ENCODE assay signal across 18 cellular contexts in the genomic region with DNA sequence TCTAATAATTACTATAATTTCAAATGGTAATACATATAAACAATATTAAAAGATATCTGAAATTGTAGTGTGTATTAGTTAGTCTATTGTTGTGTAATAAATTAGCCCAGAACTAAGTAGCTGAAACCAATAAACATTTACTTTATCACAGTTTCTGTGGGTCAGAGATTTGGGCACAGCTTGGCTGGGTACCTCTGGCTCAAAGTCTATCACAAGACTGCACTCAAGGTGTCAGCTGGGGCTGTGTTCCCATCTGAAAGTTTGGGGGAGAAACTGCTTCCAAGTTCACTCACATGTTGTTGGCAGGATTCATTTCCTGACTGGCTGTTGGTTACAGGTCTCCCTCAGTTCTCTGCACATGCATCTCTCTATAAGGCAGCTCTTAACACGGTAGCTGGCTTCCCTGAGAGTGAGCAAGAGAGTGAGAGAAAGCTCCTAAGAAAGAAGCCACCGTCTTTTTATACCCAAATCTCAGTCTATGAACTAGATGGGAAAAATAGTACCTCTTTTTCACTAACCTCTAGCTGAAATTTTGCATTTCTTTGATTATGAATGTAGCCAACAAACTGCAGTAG. TPM values are rescaled to one million over a fixed set of nuclear protein-coding genes. Genes with fewer than 3 reads are reported as not detected.
DNase-seq lines count a peak whose midpoint lies in the region; ATAC-seq and TF ChIP-seq lines count a peak whose summit lies in the region.
"Had no signal": no experiment of that assay in that cellular context is flagged by ENCODE, and none has a peak within 500 bp of the region (broad histone marks: within the 10 kb centered on the region; RNA-seq: fewer than 3 reads in every experiment).

No MANE protein-coding gene starts in this region.

- H3K4me2 ChIP-seq in neural progenitor cell: no peak overlapping the region

- H3K27ac Mint-ChIP-seq in CD4-positive, alpha-beta memory T cell: peak overlapping the region; percentile 23 to 85 (median 78)
- peak overlapping the region; percentile 19 for H3K27ac Mint-ChIP-seq in activated T-helper 2 cell treated with anti-CD3 and anti-CD28 coated beads, Interferon-gamma antibody, Interleukin-2, Interleukin-4, amounts not matched to agents 10 μg/mL and 5 μg/mL and 100 μg/mL, durations not matched to agents 14 hours and 24 hours and 36 hours
- no peak overlapping the region for H3K27ac Mint-ChIP-seq in neural progenitor cell
- H3K27ac Mint-ChIP-seq: H9, progenitor cell of endocrine pancreas had no signal

- H3K27me3 Mint-ChIP-seq in CD4-positive, alpha-beta memory T cell: no peaks in the 10 kb centered on the region
- no peaks in the 10 kb centered on the region for H3K27me3 Mint-ChIP-seq in activated T-helper 2 cell treated with anti-CD3 and anti-CD28 coated beads, Interferon-gamma antibody, Interleukin-2, Interleukin-4, amounts not matched to agents 10 μg/mL and 5 μg/mL and 100 μg/mL, durations not matched to agents 14 hours and 24 hours and 36 hours (ENCODE audit: low read depth)
- no peaks in the 10 kb centered on the region for H3K27me3 Mint-ChIP-seq in neural progenitor cell (ENCODE audit: insufficient read depth, low read depth)
- H3K27me3 Mint-ChIP-seq: progenitor cell of endocrine pancreas had no signal

- 72 to 88% (median 85%) methylated on average over 2 of the region's 2 CpGs for WGBS in ovary, 3 donors

- in situ Hi-C loops in ACHN (cut with HindIII; ENCODE audit: low pct_ligation_motif_present, low pct_unique_long_range_greater_than_20kb, low sequenced_read_pairs): no loop called here

- peak; percentile 32 for DNase-seq in ACHN
- DNase-seq in CD4-positive, alpha-beta memory T cell: no peak
- no peak for DNase-seq in activated T-helper 2 cell treated with anti-CD3 and anti-CD28 coated beads, Interferon-gamma antibody, Interleukin-2, Interleukin-4, amounts not matched to agents 10 μg/mL and 5 μg/mL and 100 μg/mL, durations not matched to agents 14 hours and 24 hours and 36 hours (ENCODE audit: low spot score)
- no peak for DNase-seq in ovary
- DNase-seq in neural progenitor cell (ENCODE audit: low spot score): no peak
- DNase-seq: anterior cingulate cortex, colonic mucosa, H9, NCI-H1694 treated with DMSO at 0.1 percent for 48 hours, NCI-H524, WERI-Rb-1 had no signal

- ATAC-seq in HG02678 (IDR thresholded peaks at IDR 0.05; ENCODE audit: unreplicated experiment) (peak; percentile 35), HG03432 (IDR thresholded peaks at IDR 0.05; ENCODE audit: unreplicated experiment) (no peak), GM21367 (IDR thresholded peaks at IDR 0.05; ENCODE audit: unreplicated experiment) (no peak)

- no peaks in the 10 kb centered on the region for H3K27me3 ChIP-seq in CD4-positive, alpha-beta memory T cell (ENCODE audit: insufficient read depth, low read length)
- H3K27me3 ChIP-seq in ovary: no peaks in the 10 kb centered on the region
- H3K27me3 ChIP-seq in neural progenitor cell: no peaks in the 10 kb centered on the region
- H3K27me3 ChIP-seq: colonic mucosa had no signal

- H2AFZ ChIP-seq in neural progenitor cell (replicated peaks): no peak overlapping the region

- no peak for TF ChIP-seq EP300 in ovary (IDR thresholded peaks at IDR 0.05)

- TF ChIP-seq CTCF in ovary (IDR thresholded peaks at IDR 0.05): no peak
- no peak for TF ChIP-seq CTCF in neural progenitor cell (IDR thresholded peaks at IDR 0.05)

- TF ChIP-seq POLR2A in ovary (IDR thresholded peaks at IDR 0.05): no peak

- H3K36me3 Mint-ChIP-seq in CD4-positive, alpha-beta memory T cell: peaks cover 37 to 61% of the 10 kb centered on the region in 2 donors
- peaks cover 72% of the 10 kb centered on the region for H3K36me3 Mint-ChIP-seq in activated T-helper 2 cell treated with anti-CD3 and anti-CD28 coated beads, Interferon-gamma antibody, Interleukin-2, Interleukin-4, amounts not matched to agents 10 μg/mL and 5 μg/mL and 100 μg/mL, durations not matched to agents 14 hours and 24 hours and 36 hours (ENCODE audit: low read depth)
- no peaks in the 10 kb centered on the region for H3K36me3 Mint-ChIP-seq in neural progenitor cell

- intact Hi-C loops in CD4-positive, alpha-beta memory T cell (cut with micrococcal nuclease): no loop called here
- intact Hi-C loops in activated T-helper 2 cell treated with anti-CD3 and anti-CD28 coated beads, Interferon-gamma antibody, Interleukin-2, Interleukin-4, amounts not matched to agents 10 μg/mL and 5 μg/mL and 100 μg/mL, durations not matched to agents 14 hours and 24 hours and 36 hours (cut with micrococcal nuclease): loop anchor here (1.0 kb wide), 1 partner anchor 8 kb away; no protein-coding TSS in a partner anchor
- intact Hi-C loops in ovary (cut with DNase I): no loop called here

- H4K20me1 ChIP-seq in neural progenitor cell (ENCODE audit: low read depth): no peaks in the 10 kb centered on the region

- peaks cover 27% of the 10 kb centered on the region for H3K36me3 ChIP-seq in CD4-positive, alpha-beta memory T cell (ENCODE audit: insufficient read depth, low read length)
- H3K36me3 ChIP-seq in ovary (no peaks in the 10 kb centered on the region), neural progenitor cell (no peaks in the 10 kb centered on the region)
- H3K36me3 ChIP-seq: colonic mucosa, thoracic aorta, WERI-Rb-1 had no signal

- POLR2A ChIA-PET in CD4-positive, alpha-beta memory T cell (lab: Charles Lee; ENCODE audit: partially characterized antibody): interaction anchor here (0.9 to 2.2 kb wide), 5 partner anchors 9 to 29 kb away, joined by 3 to 10 read pairs (median 5); no protein-coding TSS in a partner anchor

- no peaks in the 10 kb centered on the region for H3K9me3 ChIP-seq in CD4-positive, alpha-beta memory T cell (ENCODE audit: control insufficient read depth in 1 of 2, low read length in 2 of 2)
- H3K9me3 ChIP-seq in ovary: no peaks in the 10 kb centered on the region
- H3K9me3 ChIP-seq in neural progenitor cell (ENCODE audit: low read depth): no peaks in the 10 kb centered on the region
- H3K9me3 ChIP-seq: colonic mucosa, thoracic aorta had no signal

- no peak overlapping the region for H3K4me3 Mint-ChIP-seq in CD4-positive, alpha-beta memory T cell
- H3K4me3 Mint-ChIP-seq in activated T-helper 2 cell treated with anti-CD3 and anti-CD28 coated beads, Interferon-gamma antibody, Interleukin-2, Interleukin-4, amounts not matched to agents 10 μg/mL and 5 μg/mL and 100 μg/mL, durations not matched to agents 14 hours and 24 hours and 36 hours (ENCODE audit: low read depth): no peak overlapping the region
- H3K4me3 Mint-ChIP-seq in neural progenitor cell: no peak overlapping the region
- H3K4me3 Mint-ChIP-seq: H9 had no signal

- no peaks in the 10 kb centered on the region for H3K9me3 Mint-ChIP-seq in CD4-positive, alpha-beta memory T cell
- no peaks in the 10 kb centered on the region for H3K9me3 Mint-ChIP-seq in activated T-helper 2 cell treated with anti-CD3 and anti-CD28 coated beads, Interferon-gamma antibody, Interleukin-2, Interleukin-4, amounts not matched to agents 10 μg/mL and 5 μg/mL and 100 μg/mL, durations not matched to agents 14 hours and 24 hours and 36 hours
- no peaks in the 10 kb centered on the region for H3K9me3 Mint-ChIP-seq in neural progenitor cell
- H3K9me3 Mint-ChIP-seq: H9 had no signal

- CTCF ChIA-PET in CD4-positive, alpha-beta memory T cell (lab: Charles Lee; ENCODE audit: partially characterized antibody): interaction anchor here (0.6 to 1.8 kb wide), 10 partner anchors 9 to 76 kb away, joined by 3 to 5 read pairs (median 4); no protein-coding TSS in a partner anchor

- no peak overlapping the region for H3K9ac ChIP-seq in neural progenitor cell

- H3F3A ChIP-seq in neural progenitor cell (ENCODE audit: low read depth): no peaks in the 10 kb centered on the region

- peaks cover 68% of the 10 kb centered on the region for H3K4me1 ChIP-seq in CD4-positive, alpha-beta memory T cell (ENCODE audit: insufficient read depth, low read length)
- no peaks in the 10 kb centered on the region for H3K4me1 ChIP-seq in ovary (ENCODE audit: insufficient read depth)
- H3K4me1 ChIP-seq in neural progenitor cell: no peaks in the 10 kb centered on the region
- H3K4me1 ChIP-seq: colonic mucosa had no signal

- peaks cover 52 to 80% (median 68%) of the 10 kb centered on the region in 4 donors for H3K4me1 Mint-ChIP-seq in CD4-positive, alpha-beta memory T cell
- H3K4me1 Mint-ChIP-seq in activated T-helper 2 cell treated with anti-CD3 and anti-CD28 coated beads, Interferon-gamma antibody, Interleukin-2, Interleukin-4, amounts not matched to agents 10 μg/mL and 5 μg/mL and 100 μg/mL, durations not matched to agents 14 hours and 24 hours and 36 hours (ENCODE audit: low read depth): peaks cover 56% of the 10 kb centered on the region
- H3K4me1 Mint-ChIP-seq in neural progenitor cell: no peaks in the 10 kb centered on the region
- H3K4me1 Mint-ChIP-seq: H9 had no signal

- no peak overlapping the region for H3K4me3 ChIP-seq in CD4-positive, alpha-beta memory T cell (ENCODE audit: low read length in 2 of 2)
- no peak overlapping the region for H3K4me3 ChIP-seq in ovary
- H3K4me3 ChIP-seq in neural progenitor cell: no peak overlapping the region
- H3K4me3 ChIP-seq: colonic mucosa, thoracic aorta had no signal

- H3K27ac ChIP-seq in CD4-positive, alpha-beta memory T cell (ENCODE audit: low read depth, low read length): peak overlapping the region; percentile 28
- H3K27ac ChIP-seq in ovary: no peak overlapping the region
- no peak overlapping the region for H3K27ac ChIP-seq in neural progenitor cell
- H3K27ac ChIP-seq: C4-2B, colonic mucosa, epithelial cell of prostate, WERI-Rb-1 had no signal

- H3K79me2 ChIP-seq in neural progenitor cell (ENCODE audit: low read depth): no peaks in the 10 kb centered on the region

RNA-seq across cellular contexts. Expression of a gene that starts 25.6 kb away (rescaled TPM):
- 100 to 1,000 TPM; 483 to 484 TPM for total RNA-seq in CD4-positive, alpha-beta memory T cell
- 100 to 1,000 TPM in 1 of 2 donors, 10 to 100 TPM in 1; 79.2 to 169 TPM for polyA plus RNA-seq in CD4-positive, alpha-beta memory T cell
- total RNA-seq in activated T-helper 2 cell treated with anti-CD3 and anti-CD28 coated beads, Interferon-gamma antibody, Interleukin-2, Interleukin-4, amounts not matched to agents 10 μg/mL and 5 μg/mL and 100 μg/mL, durations not matched to agents 14 hours and 24 hours and 36 hours: 281 and 287 TPM in 2 replicates
- total RNA-seq in ovary (10 to 100 TPM in 6 of 7 donors, 1 to 10 TPM in 1; 9.7 to 42.6 (median 24.4) TPM), neural progenitor cell (ENCODE audit: low replicate concordance) (14.6 and 17.2 TPM in 2 replicates)
- polyA plus RNA-seq in ovary: 10 to 100 TPM; 13.3 to 34.7 TPM
